Comparison of ENCODE assay signal across 8 cellular contexts in the genomic region with DNA sequence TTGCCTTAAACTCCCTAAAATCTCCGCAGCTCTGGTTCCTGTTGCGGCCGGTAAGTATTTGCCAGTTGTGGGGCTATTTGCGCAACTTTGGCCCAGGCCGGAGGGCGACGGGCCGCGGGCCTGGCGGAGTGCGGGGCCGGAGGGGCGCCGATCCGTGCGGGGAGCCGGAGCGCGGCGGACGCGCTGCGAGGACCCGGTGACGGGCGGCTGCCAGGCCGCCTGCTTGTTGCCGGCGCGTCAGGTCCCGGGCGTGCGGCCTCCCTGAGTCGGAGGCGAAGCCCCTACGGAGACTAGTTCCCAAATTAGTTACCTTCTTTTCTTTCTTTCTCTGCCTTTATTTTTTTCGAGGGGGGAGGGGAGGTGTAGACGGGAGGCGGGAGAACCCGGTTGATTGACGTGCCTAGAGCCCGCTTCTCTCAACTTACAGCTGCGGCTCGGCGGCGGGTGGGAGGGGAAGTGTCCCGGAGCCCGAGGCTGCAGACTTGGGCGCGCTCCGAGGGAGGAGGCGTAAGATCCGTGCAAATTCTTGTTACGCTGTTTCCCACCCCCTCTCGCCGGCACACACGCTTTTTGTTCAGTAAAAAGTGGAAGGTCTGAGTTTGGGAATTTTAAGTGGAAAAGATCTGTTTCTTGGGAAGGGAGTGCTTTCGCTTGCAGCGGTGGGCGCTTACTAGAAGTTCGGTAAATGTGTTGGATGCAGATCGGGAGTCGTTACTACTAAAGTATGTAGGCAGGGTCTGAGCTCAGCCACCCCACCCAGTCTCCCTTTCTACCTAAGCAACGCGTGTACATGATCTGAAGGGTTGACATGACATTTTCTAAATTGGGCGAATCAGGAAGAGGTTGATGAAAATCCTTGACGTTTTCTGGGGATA. TPM values are rescaled to one million over a fixed set of nuclear protein-coding genes. Genes with fewer than 3 reads are reported as not detected.
A peak's percentile ranks its signal among the peaks of the same experiment; 100 is the strongest.
DNase-seq lines count a peak whose midpoint lies in the region; ATAC-seq and TF ChIP-seq lines count a peak whose summit lies in the region.

No MANE protein-coding gene starts in this region.

- DNase-seq in ELR (ENCODE audit: low read depth) (peak; percentile 92), NCI-H146 treated with DMSO at 0.1 percent for 48 hours (lab: John Stamatoyannopoulos, UW; ENCODE audit: unreplicated experiment) (peak; percentile 20), T-helper 17 cell (peak; percentile 68 to 75 (median 69)), amygdala (lab: John Stamatoyannopoulos, UW) (peak in 55 of 56 donors; percentile 21 to 89 (median 75)), right atrium auricular region (ENCODE audit: low spot score) (peak; percentile 89), progenitor cell of endocrine pancreas (ENCODE audit: low spot score, unreplicated experiment) (peak; percentile 62), upper lobe of left lung (peak; percentile 93 to 94)

- peaks cover 65% of the 10 kb centered on the region for H3K4me1 Mint-ChIP-seq in T-helper 17 cell
- peaks cover 40% of the 10 kb centered on the region for H3K4me1 Mint-ChIP-seq in progenitor cell of endocrine pancreas (ENCODE audit: low read depth)

- no peaks in the 10 kb centered on the region for H3K27me3 Mint-ChIP-seq in T-helper 17 cell
- no peaks in the 10 kb centered on the region for H3K27me3 Mint-ChIP-seq in progenitor cell of endocrine pancreas

- peak in 2 of 4 donors; percentile 0 to 39 for TF ChIP-seq POLR2A in upper lobe of left lung (IDR thresholded peaks at IDR 0.05)

- no peaks in the 10 kb centered on the region for H3K27me3 ChIP-seq in right atrium auricular region
- H3K27me3 ChIP-seq in upper lobe of left lung, result no peaks in the 10 kb centered on the region

- H3K36me3 Mint-ChIP-seq in T-helper 17 cell (ENCODE audit: low read depth) (peaks cover 8% of the 10 kb centered on the region), progenitor cell of endocrine pancreas (ENCODE audit: insufficient read depth) (no peaks in the 10 kb centered on the region)

- peak; percentile 26 for ATAC-seq in HG02623 (IDR thresholded peaks at IDR 0.05; ENCODE audit: unreplicated experiment)
- ATAC-seq in T-helper 17 cell, result peak; percentile 30
- peak; percentile 75 to 78 for ATAC-seq in upper lobe of left lung (ENCODE audit: low FRiP score in 2 of 2)

- H3K9me3 ChIP-seq in T-helper 17 cell (ENCODE audit: control insufficient read depth, low read length, poor library complexity, severe bottlenecking), result no peaks in the 10 kb centered on the region
- H3K9me3 ChIP-seq in right atrium auricular region, result no peaks in the 10 kb centered on the region
- H3K9me3 ChIP-seq in upper lobe of left lung, result no peaks in the 10 kb centered on the region

- H3K36me3 ChIP-seq in right atrium auricular region (no peaks in the 10 kb centered on the region), upper lobe of left lung (no peaks in the 10 kb centered on the region)

- WGBS in upper lobe of left lung, 2 donors, result 0 to 1% methylated on average over 54 to 55 of the region's 67 CpGs

- H3K4me1 ChIP-seq in right atrium auricular region (peaks cover 0 to 66% of the 10 kb centered on the region in 2 donors), upper lobe of left lung (peaks cover 43 to 75% (median 59%) of the 10 kb centered on the region in 4 donors)

- H3K27ac Mint-ChIP-seq in T-helper 17 cell (peak overlapping the region; percentile 99), progenitor cell of endocrine pancreas (peak overlapping the region; percentile 100)

- no peaks in the 10 kb centered on the region for H3K9me3 Mint-ChIP-seq in progenitor cell of endocrine pancreas (ENCODE audit: low read depth)

- peak overlapping the region; percentile 99 to 100 for H3K27ac ChIP-seq in right atrium auricular region
- peak overlapping the region; percentile 95 to 100 (median 100) for H3K27ac ChIP-seq in upper lobe of left lung

- H3K4me3 Mint-ChIP-seq in T-helper 17 cell (peak overlapping the region; percentile 99), progenitor cell of endocrine pancreas (ENCODE audit: low read depth) (peak overlapping the region; percentile 77)

- H3K4me3 ChIP-seq in right atrium auricular region (peak overlapping the region; percentile 80 to 85), upper lobe of left lung (peak overlapping the region; percentile 42 to 88 (median 65))

- TF ChIP-seq CTCF in right atrium auricular region (IDR thresholded peaks at IDR 0.05) (no peak), progenitor cell of endocrine pancreas (IDR thresholded peaks at IDR 0.05; ENCODE audit: unreplicated experiment) (no peak), upper lobe of left lung (IDR thresholded peaks at IDR 0.05) (peak in 2 of 6 experiments; percentile 0 to 4)

- TF ChIP-seq EP300 in upper lobe of left lung (IDR thresholded peaks at IDR 0.05), result no peak

RNA-seq across cellular contexts. Expression of a gene that starts 0.6 kb away (rescaled TPM):
- 100 to 1,000 TPM; 109 to 137 TPM for total RNA-seq in T-helper 17 cell
- 10 to 100 TPM; 18.5 to 21.2 TPM for total RNA-seq in right atrium auricular region
- 43.6 and 44.5 TPM in 2 replicates for total RNA-seq in progenitor cell of endocrine pancreas
- total RNA-seq in upper lobe of left lung, result 10 to 100 TPM; 34.3 to 74.0 (median 43.2) TPM

RNA-seq across cellular contexts. Expression of a gene that starts 1.5 kb away (rescaled TPM):
- total RNA-seq in T-helper 17 cell (10 to 100 TPM; 54.8 to 63.1 TPM), right atrium auricular region (1 to 10 TPM; 5.0 to 9.2 TPM), progenitor cell of endocrine pancreas (11.7 and 11.8 TPM in 2 replicates), upper lobe of left lung (10 to 100 TPM in 3 of 6 donors, 1 to 10 TPM in 3; 5.9 to 31.4 (median 10.3) TPM)

RNA-seq across cellular contexts. Expression of a gene that starts 35.4 kb away (rescaled TPM):
- total RNA-seq in T-helper 17 cell (1 to 10 TPM in 1 of 2 donors, under 1 TPM in 1; 0.92 to 2.0 TPM), right atrium auricular region (100 to 1,000 TPM in 1 of 2 donors, 10 to 100 TPM in 1; 64.9 to 151 TPM), progenitor cell of endocrine pancreas (2.7 and 2.9 TPM in 2 replicates), upper lobe of left lung (10 to 100 TPM in 4 of 6 donors, 1 to 10 TPM in 2; 4.8 to 25.7 (median 12.1) TPM)

RNA-seq across cellular contexts. Expression of a gene that starts 39.8 kb away (rescaled TPM):
- total RNA-seq in T-helper 17 cell (under 1 TPM; 0.12 to 0.16 TPM), right atrium auricular region (under 1 TPM in 1 of 2 donors, not detected in 1; 0.24 TPM), progenitor cell of endocrine pancreas (1.1 and 1.6 TPM in 2 replicates), upper lobe of left lung (1 to 10 TPM; 1.0 to 5.4 (median 2.5) TPM)

RNA-seq across cellular contexts. Expression of a gene that starts 44.6 kb away (rescaled TPM):
- total RNA-seq in T-helper 17 cell (not detected), right atrium auricular region (under 1 TPM in 1 of 2 donors, not detected in 1; 0.31 TPM), progenitor cell of endocrine pancreas (0.53 and 0.79 TPM in 2 replicates), upper lobe of left lung (1 to 10 TPM in 3 of 6 donors, under 1 TPM in 2, not detected in 1; 0.54 to 2.9 (median 1.4) TPM)

Comparison
In these comparisons a context has a peak if more than half of its experiments do, and no peak if none do; other contexts are left out.
1. Peak in every context shown above with its lines: DNase-seq, ATAC-seq, H3K4me3 ChIP-seq and H3K27ac ChIP-seq.
2. DNase-seq: peak in every context shown above with its lines; median percentile 94 in upper lobe of left lung; 92 in ELR; 89 in right atrium auricular region; 75 in amygdala; 69 in T-helper 17 cell; 62 in progenitor cell of endocrine pancreas; 20 in NCI-H146 treated with DMSO at 0.1 percent for 48 hours.
3. ATAC-seq: peak in every context shown above with its lines; median percentile 76 in upper lobe of left lung; 30 in T-helper 17 cell; 26 in HG02623.